ENCODE assay signal across 14 cellular contexts in genomic region chr3:63819151-63819398, GRCh38. TPM values are rescaled to one million over a fixed set of nuclear protein-coding genes. Genes with fewer than 3 reads are reported as not detected.
DNase-seq lines count a peak whose midpoint lies in the region; ATAC-seq and TF ChIP-seq lines count a peak whose summit lies in the region.
"Had no signal": no experiment of that assay in that cellular context is flagged by ENCODE, and none has a peak within 500 bp of the region (broad histone marks: within the 10 kb centered on the region; RNA-seq: fewer than 3 reads in every experiment).

Gene C3orf49 (plus strand): TSS chr3:63819299. CDS start chr3:63819472, 173 bp downstream.

- in situ Hi-C loops in GM13977 (cut with MboI; ENCODE audit: low pct_unique_long_range_greater_than_20kb, low sequenced_read_pairs, unreplicated experiment), result loop anchor here (5.0 kb wide), 1 partner anchor 467 kb away; no protein-coding TSS in a partner anchor

- no peak within 1 kb of the TSS for H2BK15ac ChIP-seq in mesendoderm (replicated peaks; ENCODE audit: low read depth)

- no peak within 1 kb of the TSS for H3K56ac ChIP-seq in mesendoderm (ENCODE audit: low read length)

- H3K9me3 ChIP-seq in PC-3 (ENCODE audit: low read length) (no peaks in the 10 kb centered on the region), skeletal muscle satellite cell (replicated peaks; ENCODE audit: low read length) (no peaks in the 10 kb centered on the region)
- H3K9me3 ChIP-seq in naive thymus-derived CD4-positive, alpha-beta T cell (ENCODE audit: control insufficient read depth in 2 of 3, low read length in 3 of 3), result no peaks in the 10 kb centered on the region
- H3K9me3 ChIP-seq: BLaER1 had no signal

- no peaks in the 10 kb centered on the region for H3K9me3 Mint-ChIP-seq in naive thymus-derived CD4-positive, alpha-beta T cell
- H3K9me3 Mint-ChIP-seq: CD14-positive monocyte had no signal

- no peaks in the 10 kb centered on the region for H3K27me3 ChIP-seq in PC-3 (ENCODE audit: low read length)
- no peaks in the 10 kb centered on the region for H3K27me3 ChIP-seq in mesendoderm (ENCODE audit: insufficient read depth, low read length, poor library complexity)
- H3K27me3 ChIP-seq in skeletal muscle satellite cell (ENCODE audit: control insufficient read depth, insufficient read depth, low read length), result no peaks in the 10 kb centered on the region
- H3K27me3 ChIP-seq in naive thymus-derived CD4-positive, alpha-beta T cell (ENCODE audit: control insufficient read depth in 2 of 2, insufficient read depth in 2 of 2, low read length in 2 of 2), result no peaks in the 10 kb centered on the region
- H3K27me3 ChIP-seq: BLaER1 had no signal

- H2BK120ac ChIP-seq in mesendoderm (ENCODE audit: low read depth, low read length), result no peak within 1 kb of the TSS

- no peak for ATAC-seq in PC-3
- ATAC-seq in naive thymus-derived CD4-positive, alpha-beta T cell, result no peak

- H2AK5ac ChIP-seq in mesendoderm (ENCODE audit: low read length), result no peak within 1 kb of the TSS

- H3K27ac ChIP-seq in PC-3 (ENCODE audit: low read length) (no peak within 1 kb of the TSS), mesendoderm (ENCODE audit: low read depth, low read length) (no peak within 1 kb of the TSS)
- no peak within 1 kb of the TSS for H3K27ac ChIP-seq in naive thymus-derived CD4-positive, alpha-beta T cell (ENCODE audit: low read depth, low read length)
- H3K27ac ChIP-seq: BLaER1, GM23248, HL-60 had no signal

- H3K79me1 ChIP-seq in mesendoderm (ENCODE audit: low read length), result no peaks in the 10 kb centered on the region

- POLR2A ChIA-PET in PC-3 (lab: Charles Lee; ENCODE audit: unreplicated experiment), result no interaction called here
- POLR2A ChIA-PET in naive thymus-derived CD4-positive, alpha-beta T cell (lab: Charles Lee), result no interaction called here

- H2BK5ac ChIP-seq in mesendoderm (ENCODE audit: low read length), result no peak within 1 kb of the TSS

- H3K9ac ChIP-seq in PC-3 (ENCODE audit: low read length) (no peak within 1 kb of the TSS), mesendoderm (ENCODE audit: low read length) (no peak within 1 kb of the TSS), skeletal muscle satellite cell (ENCODE audit: low read depth, low read length) (no peak within 1 kb of the TSS)
- H3K9ac ChIP-seq: BLaER1, GM23248 had no signal

- H3F3A ChIP-seq in PC-3 (ENCODE audit: low read length, unreplicated experiment), result no peaks in the 10 kb centered on the region

- H3K27me3 Mint-ChIP-seq in naive thymus-derived CD4-positive, alpha-beta T cell, result no peaks in the 10 kb centered on the region
- H3K27me3 Mint-ChIP-seq: CD4-positive, alpha-beta memory T cell had no signal

- CTCF ChIA-PET in PC-3 (lab: Charles Lee), result interaction anchor here (0.6 kb wide), 1 partner anchor 469 kb away, joined by 3 read pairs; no protein-coding TSS in a partner anchor
- CTCF ChIA-PET in naive thymus-derived CD4-positive, alpha-beta T cell (lab: Charles Lee), result interaction anchor here (0.7 to 2.3 kb wide), 3 partner anchors 13 to 1618 kb away, joined by 3 to 7 read pairs (median 6); no protein-coding TSS in a partner anchor

- H3K4me3 ChIP-seq in PC-3 (ENCODE audit: low read length) (no peak within 1 kb of the TSS), mesendoderm (ENCODE audit: low read length) (no peak within 1 kb of the TSS), skeletal muscle satellite cell (ENCODE audit: low read length) (no peak within 1 kb of the TSS)
- H3K4me3 ChIP-seq in naive thymus-derived CD4-positive, alpha-beta T cell (ENCODE audit: low read length), result no peak within 1 kb of the TSS
- H3K4me3 ChIP-seq: BLaER1, GM23248 had no signal

- H3K27ac Mint-ChIP-seq in naive thymus-derived CD4-positive, alpha-beta T cell, result no peak within 1 kb of the TSS
- H3K27ac Mint-ChIP-seq: CD14-positive monocyte; CD4-positive, alpha-beta memory T cell had no signal

- WGBS in mesendoderm (ENCODE audit: extremely low coverage, insufficient coverage, low lambda C conversion rate), result no CpG with 5 or more reads among the region's 1 CpG

- no peak within 1 kb of the TSS for H3K4me3 Mint-ChIP-seq in naive thymus-derived CD4-positive, alpha-beta T cell
- H3K4me3 Mint-ChIP-seq: CD14-positive monocyte; CD4-positive, alpha-beta memory T cell had no signal

- H3K4me1 ChIP-seq in PC-3 (ENCODE audit: insufficient read depth, low read length) (no peaks in the 10 kb centered on the region; the same call in 1 of the 2 replicates), mesendoderm (ENCODE audit: control insufficient read depth, low read depth, low read length) (peaks cover 3% of the 10 kb centered on the region), skeletal muscle satellite cell (ENCODE audit: control insufficient read depth, insufficient read depth, low read length) (peaks cover 3% of the 10 kb centered on the region)
- no peaks in the 10 kb centered on the region for H3K4me1 ChIP-seq in naive thymus-derived CD4-positive, alpha-beta T cell (ENCODE audit: control insufficient read depth in 2 of 2, insufficient read depth in 2 of 2, low read length in 2 of 2)
- H3K4me1 ChIP-seq: BLaER1 had no signal

- no peaks in the 10 kb centered on the region for H4K20me1 ChIP-seq in PC-3 (ENCODE audit: low read length)
- H4K20me1 ChIP-seq: BLaER1 had no signal

- no peak within 1 kb of the TSS for H4K8ac ChIP-seq in mesendoderm (ENCODE audit: low read depth, low read length)

- no peak within 1 kb of the TSS for H3K4ac ChIP-seq in mesendoderm (ENCODE audit: low read depth, low read length)

- DNase-seq in GM13977 (ENCODE audit: low spot score) (no peak), PC-3 (no peak), mesendoderm (peak; percentile 30), NCI-H446 treated with DMSO at 0.1 percent for 48 hours (lab: John Stamatoyannopoulos, UW) (no peak), NCI-H345 treated with DMSO at 0.1 percent for 48 hours (lab: John Stamatoyannopoulos, UW; ENCODE audit: unreplicated experiment) (no peak)
- DNase-seq in naive thymus-derived CD4-positive, alpha-beta T cell, result no peak
- DNase-seq: GF-D8 had no signal

- H4K5ac ChIP-seq in mesendoderm (ENCODE audit: low read length), result no peak within 1 kb of the TSS

- no peak within 1 kb of the TSS for H2AFZ ChIP-seq in PC-3 (ENCODE audit: low read length)
- H2AFZ ChIP-seq: GM23248 had no signal

- intact Hi-C loops in PC-3 (cut with micrococcal nuclease), result loop anchor here (5.0 kb wide), 1 partner anchor 157 kb away; no protein-coding TSS in a partner anchor
- intact Hi-C loops in naive thymus-derived CD4-positive, alpha-beta T cell (cut with micrococcal nuclease), result no loop called here

- peaks cover 0 to 5% (median 0%) of the 10 kb centered on the region in 7 donors for H3K4me1 Mint-ChIP-seq in naive thymus-derived CD4-positive, alpha-beta T cell

- H3K36me3 ChIP-seq in PC-3 (ENCODE audit: low read depth, low read length) (no peaks in the 10 kb centered on the region), mesendoderm (ENCODE audit: control insufficient read depth, insufficient read depth, low read length) (no peaks in the 10 kb centered on the region), skeletal muscle satellite cell (ENCODE audit: insufficient read depth, low read length) (no peaks in the 10 kb centered on the region)
- no peaks in the 10 kb centered on the region for H3K36me3 ChIP-seq in naive thymus-derived CD4-positive, alpha-beta T cell (ENCODE audit: control insufficient read depth in 2 of 3, insufficient read depth in 3 of 3, low read length in 3 of 3)

- no peak within 1 kb of the TSS for H3K23ac ChIP-seq in mesendoderm (ENCODE audit: low read length)

- peak within 1 kb of the TSS; percentile 56; the same call in 1 of the 2 replicates for H3K4me2 ChIP-seq in PC-3 (ENCODE audit: low read length)
- H3K4me2 ChIP-seq in mesendoderm (ENCODE audit: low read length), result no peak within 1 kb of the TSS
- peak within 1 kb of the TSS; percentile 10 for H3K4me2 ChIP-seq in skeletal muscle satellite cell (ENCODE audit: low read length)
- H3K4me2 ChIP-seq: BLaER1 had no signal

- no TSS peak for BruUV-seq in PC-3 (replicated peaks; lab: Mats Ljungman, UMichigan)

- H3K79me2 ChIP-seq in PC-3 (ENCODE audit: low read length) (no peaks in the 10 kb centered on the region), mesendoderm (ENCODE audit: control insufficient read depth, insufficient read depth, low read length) (no peaks in the 10 kb centered on the region)

- peaks cover 0 to 11% (median 4%) of the 10 kb centered on the region in 5 donors for H3K36me3 Mint-ChIP-seq in naive thymus-derived CD4-positive, alpha-beta T cell

- no peaks in the 10 kb centered on the region for H3K9me2 ChIP-seq in PC-3 (replicated peaks; ENCODE audit: low read length)

- peak; percentile 1 for TF ChIP-seq CTCF in GM13977 (IDR thresholded peaks at IDR 0.05; ENCODE audit: extremely low read depth, insufficient read depth, missing control alignments)
- no peak for TF ChIP-seq CTCF in PC-3 (conservative IDR thresholded peaks at IDR 0.05; ENCODE audit: low read depth, low read length)

- H3K18ac ChIP-seq in mesendoderm (ENCODE audit: low read length), result no peak within 1 kb of the TSS

RNA-seq across cellular contexts. Expression of gene C3orf49, which starts in this region (rescaled TPM):
- not detected in 2 replicates for total RNA-seq in PC-3 (2014; rRNA removed)
- polyA plus RNA-seq in mesendoderm (2013, experiment 1 of 2), result 0.08 TPM
- polyA plus RNA-seq in mesendoderm (2013, experiment 2 of 2), result not detected
- total RNA-seq in skeletal muscle satellite cell (2012; rRNA removed), result not detected in 2 replicates
- not detected for total RNA-seq in naive thymus-derived CD4-positive, alpha-beta T cell
- not detected for polyA plus RNA-seq in naive thymus-derived CD4-positive, alpha-beta T cell
- total RNA-seq: Calu3; CD4-positive, alpha-beta memory T cell; GM23248 had no signal
- polyA plus RNA-seq: CD14-positive monocyte; CD4-positive, alpha-beta memory T cell; GM23248 had no signal
